In genomic region chr16:72937360-72937759, GRCh38 we compare ENCODE assay signal across 1 cellular context.
TF ChIP-seq lines count a peak whose summit lies in the region.

No MANE protein-coding gene starts in this region.

TF ChIP-seq in HCT116, 20 proteins besides CTCF, POLR2A, EP300 and RAD21:
- no peak for TF ChIP-seq ZBTB33 (IDR thresholded peaks at IDR 0.05; ENCODE audit: extremely low read depth, insufficient replicate concordance, low read length)
- no peak for TF ChIP-seq ELF1 (IDR thresholded peaks at IDR 0.05; ENCODE audit: borderline replicate concordance, low read depth)
- no peak for TF ChIP-seq POLR2AphosphoS5 (IDR thresholded peaks at IDR 0.05; ENCODE audit: low read depth, low read length)
- no peak for TF ChIP-seq MAX (IDR thresholded peaks at IDR 0.05)
- TF ChIP-seq ZFX (IDR thresholded peaks at IDR 0.05) = no peak
- no peak for TF ChIP-seq EZH2phosphoT487 (IDR thresholded peaks at IDR 0.05; ENCODE audit: borderline replicate concordance)
- no peak for TF ChIP-seq FOSL1 (IDR thresholded peaks at IDR 0.05; ENCODE audit: low read depth)
- no peak for TF ChIP-seq EGR1 (IDR thresholded peaks at IDR 0.05; ENCODE audit: low read depth)
- no peak for TF ChIP-seq ZNF274 (IDR thresholded peaks at IDR 0.05; ENCODE audit: low read depth, low read length)
- no peak for TF ChIP-seq ATF3 (IDR thresholded peaks at IDR 0.05)
- no peak for TF ChIP-seq EZH2 (IDR thresholded peaks at IDR 0.05)
